22 cellular contexts compared by ENCODE assay signal in the genomic region with DNA sequence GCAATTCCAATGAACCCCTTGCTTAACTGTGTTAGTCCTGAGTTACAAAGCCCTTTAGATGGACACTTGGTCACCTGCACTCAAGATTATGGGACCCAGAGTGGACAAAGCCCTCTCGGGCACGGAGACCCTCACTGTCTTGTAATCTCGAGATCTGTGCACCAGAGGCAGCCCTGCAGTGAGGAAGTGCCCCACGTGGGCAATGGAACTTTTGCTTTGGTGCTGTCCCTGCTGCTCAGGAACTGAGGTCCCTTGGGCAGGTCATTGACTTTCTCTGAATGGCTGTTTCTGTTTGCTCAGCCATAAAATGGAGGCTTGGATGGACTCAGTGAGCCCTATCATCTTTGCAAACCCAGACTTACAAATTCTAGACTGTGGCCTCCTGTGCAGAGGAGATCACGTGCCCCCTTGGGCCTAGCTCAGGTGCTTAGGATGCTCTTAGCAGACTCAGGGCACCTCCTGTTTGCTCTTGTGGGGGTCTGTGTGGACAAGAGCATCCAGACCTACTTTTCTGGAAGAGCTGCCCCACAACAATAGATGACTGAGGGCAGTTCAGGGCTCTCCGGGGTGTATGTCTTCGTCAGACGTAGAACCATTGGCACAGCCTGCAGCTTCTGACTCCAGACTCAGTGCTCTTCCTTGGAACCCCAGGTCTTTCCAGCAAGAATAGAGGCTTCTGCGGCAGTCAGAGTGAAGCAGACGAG.
DNase-seq lines count a peak whose midpoint lies in the region; ATAC-seq and TF ChIP-seq lines count a peak whose summit lies in the region.
"Had no signal": no experiment of that assay in that cellular context is flagged by ENCODE, and none has a peak within 500 bp of the region (broad histone marks: within the 10 kb centered on the region; RNA-seq: fewer than 3 reads in every experiment).

No MANE protein-coding gene starts in this region.

- H3K4me3 Mint-ChIP-seq in GM23338, result no peak overlapping the region
- no peak overlapping the region for H3K4me3 Mint-ChIP-seq in glutamatergic neuron (ENCODE audit: unreplicated experiment)
- H3K4me3 Mint-ChIP-seq in activated T-cell treated with anti-CD3 and anti-CD28 coated beads, Interleukin-2, amount 50 U/mL, for 4 hours, result no peak overlapping the region
- H3K4me3 Mint-ChIP-seq: CD4-positive, alpha-beta T cell; nephron progenitor cell; stimulated activated naive CD8-positive, alpha-beta T cell treated with anti-CD3 and anti-CD28 coated beads, Interleukin-15, Interleukin-2, amounts not matched to agents 100 ng/mL and 50 ng/mL, for 24 hours; T-helper 2 cell treated with Interferon-gamma antibody and Interleukin-4, amounts not matched to agents 5 μg/mL and 100 μg/mL, for 36 hours; WTC11 had no signal

- DNase-seq in GM23338 (ENCODE audit: low spot score), result no peak
- DNase-seq in SJCRH30, result no peak
- no peak for DNase-seq in glutamatergic neuron
- DNase-seq in stimulated activated CD8-positive, alpha-beta memory T cell treated with anti-CD3 and anti-CD28 coated beads, Interleukin-4, amount 100 ng/mL, for 48 hours, result peak; percentile 16
- DNase-seq in NCI-H187 (lab: John Stamatoyannopoulos, UW), result no peak
- no peak for DNase-seq in activated T-cell treated with anti-CD3 and anti-CD28 coated beads, Interleukin-2, amount 50 U/mL, for 4 hours
- DNase-seq: activated CD4-positive, alpha-beta T cell treated with anti-CD3 and anti-CD28 coated beads, Interleukin-2, amount 50 U/mL, for 4 hours; CD4-positive, alpha-beta T cell; cerebellar nuclear complex; effector CD8-positive, alpha-beta T cell; foreskin melanocyte; midbrain; NCI-H2029; nephron progenitor cell had no signal

- H3K27ac ChIP-seq in GM23338 (ENCODE audit: low read depth), result no peak overlapping the region
- H3K27ac ChIP-seq in SJCRH30, result peak overlapping the region; percentile 54; the same call in 1 of the 2 replicates
- H3K27ac ChIP-seq: right lobe of liver, tibial nerve had no signal

- H3K9me2 ChIP-seq in GM23338 (ENCODE audit: insufficient read depth), result no peaks in the 10 kb centered on the region; the same call in 1 of the 2 replicates

- peaks cover 7% of the 10 kb centered on the region; the same call in 1 of the 3 replicates for H3K9me3 Mint-ChIP-seq in GM23338
- H3K9me3 Mint-ChIP-seq in glutamatergic neuron (ENCODE audit: unreplicated experiment), result peaks cover 10% of the 10 kb centered on the region
- no peaks in the 10 kb centered on the region for H3K9me3 Mint-ChIP-seq in activated T-cell treated with anti-CD3 and anti-CD28 coated beads, Interleukin-2, amount 50 U/mL, for 4 hours
- H3K9me3 Mint-ChIP-seq: CD4-positive, alpha-beta T cell; stimulated activated naive CD8-positive, alpha-beta T cell treated with anti-CD3 and anti-CD28 coated beads, Interleukin-15, Interleukin-2, amounts not matched to agents 100 ng/mL and 50 ng/mL, for 24 hours; T-helper 2 cell treated with Interferon-gamma antibody and Interleukin-4, amounts not matched to agents 5 μg/mL and 100 μg/mL, for 36 hours had no signal

- H4K20me1 ChIP-seq in GM23338 (replicated peaks; ENCODE audit: insufficient read depth), result no peaks in the 10 kb centered on the region

- TF ChIP-seq CTCF in GM23338 (conservative IDR thresholded peaks at IDR 0.05; ENCODE audit: low read depth in 2 of 2) (no peak), glutamatergic neuron (IDR thresholded peaks at IDR 0.05; ENCODE audit: partially characterized antibody, unreplicated experiment) (no peak)

- H3F3A ChIP-seq in GM23338 (replicated peaks; ENCODE audit: low read depth), result no peaks in the 10 kb centered on the region

- no peaks in the 10 kb centered on the region for H3K79me2 ChIP-seq in GM23338 (replicated peaks; ENCODE audit: insufficient read depth)

- peaks cover 23% of the 10 kb centered on the region for H3K4me1 Mint-ChIP-seq in GM23338
- peaks cover 30% of the 10 kb centered on the region for H3K4me1 Mint-ChIP-seq in glutamatergic neuron (ENCODE audit: low read depth, unreplicated experiment)
- no peaks in the 10 kb centered on the region for H3K4me1 Mint-ChIP-seq in activated T-cell treated with anti-CD3 and anti-CD28 coated beads, Interleukin-2, amount 50 U/mL, for 4 hours (ENCODE audit: low read depth)

- H3K36me3 Mint-ChIP-seq in GM23338 (ENCODE audit: low read depth) (no peaks in the 10 kb centered on the region), glutamatergic neuron (ENCODE audit: unreplicated experiment) (peaks cover 5% of the 10 kb centered on the region)
- H3K36me3 Mint-ChIP-seq in activated T-cell treated with anti-CD3 and anti-CD28 coated beads, Interleukin-2, amount 50 U/mL, for 4 hours (ENCODE audit: insufficient read depth), result no peaks in the 10 kb centered on the region

- no peak overlapping the region for H3K4me2 ChIP-seq in GM23338

- peaks cover 15% of the 10 kb centered on the region for H3K27me3 Mint-ChIP-seq in GM23338 (ENCODE audit: insufficient read depth, low read depth, poor library complexity)
- peaks cover 5% of the 10 kb centered on the region for H3K27me3 Mint-ChIP-seq in glutamatergic neuron (ENCODE audit: unreplicated experiment)
- H3K27me3 Mint-ChIP-seq in activated T-cell treated with anti-CD3 and anti-CD28 coated beads, Interleukin-2, amount 50 U/mL, for 4 hours (ENCODE audit: low read depth), result peaks cover 3% of the 10 kb centered on the region
- H3K27me3 Mint-ChIP-seq: CD4-positive, alpha-beta T cell; stimulated activated naive CD8-positive, alpha-beta T cell treated with anti-CD3 and anti-CD28 coated beads, Interleukin-15, Interleukin-2, amounts not matched to agents 100 ng/mL and 50 ng/mL, for 24 hours had no signal

- ATAC-seq in GM23338 (no peak), GM21360 (IDR thresholded peaks at IDR 0.05; ENCODE audit: unreplicated experiment) (no peak), HG02623 (IDR thresholded peaks at IDR 0.05; ENCODE audit: unreplicated experiment) (no peak)
- ATAC-seq in activated T-cell treated with anti-CD3 and anti-CD28 coated beads, Interleukin-2, amount 50 U/mL, for 4 hours, result no peak
- ATAC-seq: left colon, right lobe of liver had no signal

- no peak overlapping the region for H3K27ac Mint-ChIP-seq in GM23338
- H3K27ac Mint-ChIP-seq in glutamatergic neuron (ENCODE audit: unreplicated experiment), result peak overlapping the region; percentile 88
- H3K27ac Mint-ChIP-seq: CD4-positive, alpha-beta T cell; nephron progenitor cell; stimulated activated naive CD8-positive, alpha-beta T cell treated with anti-CD3 and anti-CD28 coated beads, Interleukin-15, Interleukin-2, amounts not matched to agents 100 ng/mL and 50 ng/mL, for 24 hours; T-helper 2 cell treated with Interferon-gamma antibody and Interleukin-4, amounts not matched to agents 5 μg/mL and 100 μg/mL, for 36 hours; WTC11 had no signal

- H3K36me3 ChIP-seq in GM23338 (ENCODE audit: insufficient read depth) (no peaks in the 10 kb centered on the region), SJCRH30 (no peaks in the 10 kb centered on the region)
- H3K36me3 ChIP-seq: right lobe of liver, tibial nerve had no signal

- H3K9me3 ChIP-seq in SJCRH30 (replicated peaks), result no peaks in the 10 kb centered on the region
- H3K9me3 ChIP-seq: right lobe of liver had no signal

- H3K27me3 ChIP-seq in GM23338 (ENCODE audit: insufficient read depth), result no peaks in the 10 kb centered on the region
- H3K27me3 ChIP-seq in SJCRH30, result no peaks in the 10 kb centered on the region
- H3K27me3 ChIP-seq: right lobe of liver, tibial nerve had no signal

- H2AFZ ChIP-seq in GM23338, result peak overlapping the region; percentile 69; the same call in 1 of the 2 replicates

- H3K4me3 ChIP-seq in GM23338 (no peak overlapping the region), SJCRH30 (no peak overlapping the region)
- H3K4me3 ChIP-seq: right lobe of liver, tibial nerve had no signal

- H3K4me1 ChIP-seq in GM23338 (ENCODE audit: insufficient read depth) (peaks cover 12% of the 10 kb centered on the region; the same call in 1 of the 2 replicates), SJCRH30 (peaks cover 22% of the 10 kb centered on the region)
- H3K4me1 ChIP-seq: right lobe of liver, tibial nerve had no signal

TF ChIP-seq in GM23338, 12 proteins besides CTCF, POLR2A, EP300 and RAD21 (continues in another document):
- TF ChIP-seq EZH2phosphoT487 (IDR thresholded peaks at IDR 0.05; ENCODE audit: unreplicated experiment) (no peak), JUNB (IDR thresholded peaks at IDR 0.05; ENCODE audit: unreplicated experiment) (no peak), ETS1 (IDR thresholded peaks at IDR 0.05) (no peak), ZNF331 (CRISPR knock-in tag; IDR thresholded peaks at IDR 0.05; ENCODE audit: low read depth) (no peak)
- TF ChIP-seq, protein P1, sequence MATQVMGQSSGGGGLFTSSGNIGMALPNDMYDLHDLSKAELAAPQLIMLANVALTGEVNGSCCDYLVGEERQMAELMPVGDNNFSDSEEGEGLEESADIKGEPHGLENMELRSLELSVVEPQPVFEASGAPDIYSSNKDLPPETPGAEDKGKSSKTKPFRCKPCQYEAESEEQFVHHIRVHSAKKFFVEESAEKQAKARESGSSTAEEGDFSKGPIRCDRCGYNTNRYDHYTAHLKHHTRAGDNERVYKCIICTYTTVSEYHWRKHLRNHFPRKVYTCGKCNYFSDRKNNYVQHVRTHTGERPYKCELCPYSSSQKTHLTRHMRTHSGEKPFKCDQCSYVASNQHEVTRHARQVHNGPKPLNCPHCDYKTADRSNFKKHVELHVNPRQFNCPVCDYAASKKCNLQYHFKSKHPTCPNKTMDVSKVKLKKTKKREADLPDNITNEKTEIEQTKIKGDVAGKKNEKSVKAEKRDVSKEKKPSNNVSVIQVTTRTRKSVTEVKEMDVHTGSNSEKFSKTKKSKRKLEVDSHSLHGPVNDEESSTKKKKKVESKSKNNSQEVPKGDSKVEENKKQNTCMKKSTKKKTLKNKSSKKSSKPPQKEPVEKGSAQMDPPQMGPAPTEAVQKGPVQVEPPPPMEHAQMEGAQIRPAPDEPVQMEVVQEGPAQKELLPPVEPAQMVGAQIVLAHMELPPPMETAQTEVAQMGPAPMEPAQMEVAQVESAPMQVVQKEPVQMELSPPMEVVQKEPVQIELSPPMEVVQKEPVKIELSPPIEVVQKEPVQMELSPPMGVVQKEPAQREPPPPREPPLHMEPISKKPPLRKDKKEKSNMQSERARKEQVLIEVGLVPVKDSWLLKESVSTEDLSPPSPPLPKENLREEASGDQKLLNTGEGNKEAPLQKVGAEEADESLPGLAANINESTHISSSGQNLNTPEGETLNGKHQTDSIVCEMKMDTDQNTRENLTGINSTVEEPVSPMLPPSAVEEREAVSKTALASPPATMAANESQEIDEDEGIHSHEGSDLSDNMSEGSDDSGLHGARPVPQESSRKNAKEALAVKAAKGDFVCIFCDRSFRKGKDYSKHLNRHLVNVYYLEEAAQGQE (IDR thresholded peaks at IDR 0.05; ENCODE audit: unreplicated experiment), result no peak
